ENCODE assay signal across 25 cellular contexts in the genomic region with DNA sequence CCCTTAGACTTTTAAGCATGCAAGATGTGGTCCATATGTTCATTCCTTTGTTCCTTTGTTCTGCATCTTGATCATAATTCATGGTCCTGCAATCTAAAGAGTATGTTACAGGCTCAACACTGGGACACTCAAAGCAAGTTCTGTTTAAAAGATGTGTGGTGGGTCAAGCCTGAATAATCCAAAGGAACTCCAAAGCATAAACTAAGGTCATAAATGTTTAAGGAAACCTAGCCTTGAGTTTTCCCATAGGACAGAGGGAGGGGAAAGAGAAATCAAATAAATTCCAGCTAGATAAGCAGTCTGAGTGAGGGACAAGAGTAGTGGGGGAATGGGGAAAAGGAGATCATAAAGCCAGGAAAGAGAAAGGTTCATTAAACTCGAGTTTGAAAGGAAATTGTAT.
"Had no signal": no experiment of that assay in that cellular context is flagged by ENCODE, and none has a peak within 500 bp of the region (broad histone marks: within the 10 kb centered on the region; RNA-seq: fewer than 3 reads in every experiment).

No MANE protein-coding gene starts in this region.

- H3K4me3 ChIP-seq: body of pancreas, cardiac muscle cell, Peyer's patch, SJCRH30 had no signal

- H3K36me3 Mint-ChIP-seq: activated CD8-positive, alpha-beta memory T cell treated with anti-CD3 and anti-CD28 coated beads, Interleukin-2, amount 10 ng/mL, durations not matched to agents 7 days and 5 days; activated naive CD4-positive, alpha-beta T cell treated with anti-CD3 and anti-CD28 coated beads, Interleukin-2, amount 50 U/mL, for 24 hours had no signal

- DNase-seq: activated CD4-positive, alpha-beta T cell treated with anti-CD3 and anti-CD28 coated beads for 4 hours; activated CD4-positive, alpha-beta T cell treated with anti-CD3 and anti-CD28 coated beads, Interleukin-2, amount 50 U/mL, for 4 hours; activated CD8-positive, alpha-beta memory T cell treated with anti-CD3 and anti-CD28 coated beads, Interleukin-2, amount 10 ng/mL, durations not matched to agents 7 days and 5 days; activated effector memory CD4-positive, alpha-beta T cell treated with Interleukin-2 at 50 U/mL for 16 hours; activated naive CD4-positive, alpha-beta T cell; activated T-cell treated with anti-CD3 and anti-CD28 coated beads, Interleukin-2, amount 50 U/mL, for 24 hours; aorta; body of pancreas; Karpas-422; MM.1S; NCI-H1105; NCI-H1436; NCI-H187; NCI-H2081 treated with DMSO at 0.1 percent for 48 hours; NCI-H446; NCI-H524; Peyer's patch; Right ventricle myocardium superior; SJCRH30 had no signal

- H3K4me3 Mint-ChIP-seq: activated CD8-positive, alpha-beta memory T cell treated with anti-CD3 and anti-CD28 coated beads, Interleukin-2, amount 10 ng/mL, durations not matched to agents 7 days and 5 days; activated naive CD4-positive, alpha-beta T cell treated with anti-CD3 and anti-CD28 coated beads, Interleukin-2, amount 50 U/mL, for 24 hours; activated T-cell treated with anti-CD3 and anti-CD28 coated beads, Interleukin-2, amount 50 U/mL, for 24 hours; activated T-helper 1 cell treated with anti-CD3 and anti-CD28 coated beads, Interleukin-12 subunit alpha, Interleukin-12 subunit beta, Interleukin-2, Interleukin-4 antibody, amounts not matched to agents 30 ng/mL and 10 ng/mL and 1 ng/mL, durations not matched to agents 14 hours and 24 hours and 36 hours; T-helper 1 cell treated with Interleukin-12 subunit alpha and Interleukin-12 subunit beta and Interleukin-4 antibody, amounts not matched to agents 30 μg/mL and 1 μg/mL, for 36 hours had no signal

- H3K27ac Mint-ChIP-seq: activated CD8-positive, alpha-beta memory T cell treated with anti-CD3 and anti-CD28 coated beads, Interleukin-2, amount 10 ng/mL, durations not matched to agents 7 days and 5 days; activated naive CD4-positive, alpha-beta T cell treated with anti-CD3 and anti-CD28 coated beads, Interleukin-2, amount 50 U/mL, for 24 hours; activated T-cell treated with anti-CD3 and anti-CD28 coated beads, Interleukin-2, amount 50 U/mL, for 24 hours; activated T-helper 1 cell treated with anti-CD3 and anti-CD28 coated beads, Interleukin-12 subunit alpha, Interleukin-12 subunit beta, Interleukin-2, Interleukin-4 antibody, amounts not matched to agents 30 ng/mL and 10 ng/mL and 1 ng/mL, durations not matched to agents 14 hours and 24 hours and 36 hours; T-helper 1 cell treated with Interleukin-12 subunit alpha and Interleukin-12 subunit beta and Interleukin-4 antibody, amounts not matched to agents 30 μg/mL and 1 μg/mL, for 36 hours had no signal

- H3K9me3 ChIP-seq: body of pancreas, SJCRH30 had no signal

- ATAC-seq: activated CD4-positive, CD25-positive, alpha-beta regulatory T cell treated with anti-CD3 and anti-CD28 coated beads, Interleukin-2, amount 50 U/mL, for 24 hours; activated CD8-positive, alpha-beta memory T cell treated with anti-CD3 and anti-CD28 coated beads, Interleukin-2, amount 10 ng/mL, durations not matched to agents 7 days and 5 days; body of pancreas had no signal

- H3K4me1 ChIP-seq: body of pancreas, Peyer's patch had no signal

- H3K4me1 Mint-ChIP-seq: activated CD8-positive, alpha-beta memory T cell treated with anti-CD3 and anti-CD28 coated beads, Interleukin-2, amount 10 ng/mL, durations not matched to agents 7 days and 5 days; activated naive CD4-positive, alpha-beta T cell treated with anti-CD3 and anti-CD28 coated beads, Interleukin-2, amount 50 U/mL, for 24 hours had no signal

- H3K9me3 Mint-ChIP-seq: activated T-helper 1 cell treated with anti-CD3 and anti-CD28 coated beads, Interleukin-12 subunit alpha, Interleukin-12 subunit beta, Interleukin-2, Interleukin-4 antibody, amounts not matched to agents 30 ng/mL and 10 ng/mL and 1 ng/mL, durations not matched to agents 14 hours and 24 hours and 36 hours; T-helper 1 cell treated with Interleukin-12 subunit alpha and Interleukin-12 subunit beta and Interleukin-4 antibody, amounts not matched to agents 30 μg/mL and 1 μg/mL, for 36 hours had no signal

- H3K27me3 ChIP-seq: body of pancreas, cardiac muscle cell, Peyer's patch, SJCRH30 had no signal

- H3K36me3 ChIP-seq: cardiac muscle cell, Peyer's patch, SJCRH30 had no signal

- H3K27me3 Mint-ChIP-seq: activated CD8-positive, alpha-beta memory T cell treated with anti-CD3 and anti-CD28 coated beads, Interleukin-2, amount 10 ng/mL, durations not matched to agents 7 days and 5 days; activated naive CD4-positive, alpha-beta T cell treated with anti-CD3 and anti-CD28 coated beads, Interleukin-2, amount 50 U/mL, for 24 hours; activated T-cell treated with anti-CD3 and anti-CD28 coated beads, Interleukin-2, amount 50 U/mL, for 24 hours had no signal

- H3K27ac ChIP-seq: body of pancreas, cardiac muscle cell, Peyer's patch, RWPE1, SJCRH30 had no signal
